34 cellular contexts compared by ENCODE assay signal in the genomic region with DNA sequence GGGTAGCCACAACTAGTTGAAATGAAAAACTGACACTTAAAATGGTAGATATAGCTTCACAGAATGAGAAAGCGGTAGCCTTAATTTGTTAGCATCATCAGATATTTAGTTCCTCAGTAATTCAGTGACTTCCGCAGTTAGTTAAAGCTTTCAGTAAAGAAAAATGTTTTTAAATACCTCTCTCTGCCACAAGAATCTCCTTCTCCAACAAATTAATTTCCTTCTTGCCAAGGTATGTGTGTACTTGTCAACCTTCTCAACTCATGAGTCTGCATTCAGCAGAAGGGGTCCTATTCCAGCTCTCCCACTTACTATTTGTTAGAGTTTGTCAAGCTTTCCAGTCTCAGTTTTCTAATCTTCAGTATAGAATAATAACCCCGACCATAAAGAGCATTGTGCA.
"Had no signal": no experiment of that assay in that cellular context is flagged by ENCODE, and none has a peak within 500 bp of the region (broad histone marks: within the 10 kb centered on the region; RNA-seq: fewer than 3 reads in every experiment).

No MANE protein-coding gene starts in this region.

- DNase-seq: Karpas-422, Kasumi-1, MG63, MM.1S, MV-4-11, NCI-H1048, NCI-H1092, NCI-H1092 treated with DMSO at 0.1 percent for 48 hours, NCI-H1105, NCI-H1105 treated with DMSO at 0.1 percent for 48 hours, NCI-H1417, NCI-H1417 treated with DMSO at 0.1 percent for 48 hours, NCI-H1436, NCI-H1436 treated with DMSO at 0.1 percent for 48 hours, NCI-H146, NCI-H1694, NCI-H1694 treated with DMSO at 0.1 percent for 48 hours, NCI-H187, NCI-H187 treated with DMSO at 0.1 percent for 48 hours, NCI-H1930, NCI-H2029, NCI-H2029 treated with DMSO at 0.1 percent for 48 hours, NCI-H2081, NCI-H2081 treated with DMSO at 0.1 percent for 48 hours, NCI-H2107, NCI-H2171, NCI-H2171 treated with DMSO at 0.1 percent for 48 hours, NCI-H2227 treated with DMSO at 0.1 percent for 48 hours, NCI-H226, NCI-H345, NCI-H446, NCI-H446 treated with DMSO at 0.1 percent for 48 hours, NCI-H510A had no signal

- H3K9me3 ChIP-seq: MG63 had no signal

- H3K27ac ChIP-seq: KMS-11 had no signal

- H3K27me3 ChIP-seq: MG63 had no signal

- H3K4me2 ChIP-seq: KMS-11 had no signal

- H3K9ac ChIP-seq: KMS-11 had no signal

- H3K36me3 ChIP-seq: MG63 had no signal

- H3K4me3 ChIP-seq: MG63 had no signal
